Comparison of ENCODE assay signal across 19 cellular contexts in genomic region chr1:190179817-190180216, GRCh38.
DNase-seq lines count a peak whose midpoint lies in the region; ATAC-seq, FAIRE-seq and TF ChIP-seq lines count a peak whose summit lies in the region.
"Had no signal": no experiment of that assay in that cellular context is flagged by ENCODE, and none has a peak within 500 bp of the region (broad histone marks: within the 10 kb centered on the region; RNA-seq: fewer than 3 reads in every experiment).

No MANE protein-coding gene starts in this region.

- no peak overlapping the region for H3K4me3 ChIP-seq in A549
- H3K4me3 ChIP-seq: lower lobe of right lung had no signal

- H3K27ac ChIP-seq in A549: 0 out of 6 replicates have a peak overlapping the region, but pooled peaks of 1 of the 2 experiments have one; percentile 6
- H3K27ac ChIP-seq: KMS-11, lower lobe of right lung had no signal

- no peaks in the 10 kb centered on the region for H3K9me3 ChIP-seq in A549
- H3K9me3 ChIP-seq: lower lobe of right lung had no signal

- POLR2A ChIA-PET in A549 (lab: Yijun Ruan, JAX): no interaction called here

- TF ChIP-seq POLR2A in A549 (IDR thresholded peaks at IDR 0.05; ENCODE audit: low read length): no peak

- no peak for TF ChIP-seq RAD21 in A549 (conservative IDR thresholded peaks at IDR 0.05 in 1 of 2, IDR thresholded peaks at IDR 0.05 in 1 of 2)

- FAIRE-seq in A549 (lab: Jason Lieb, UNC): no peak
- no peak for FAIRE-seq in RCC 7860 (lab: Jason Lieb, UNC)
- FAIRE-seq: GM12892 had no signal

- H3K4me2 ChIP-seq in A549: peak overlapping the region; percentile 20; the same call in 2 of the 3 replicates
- H3K4me2 ChIP-seq: KMS-11 had no signal

- DNase-seq in A549 (ENCODE audit: low read depth in 1 of 2, low spot score in 1 of 2): peak; percentile 2 to 32
- DNase-seq in HS-5 (ENCODE audit: low read depth): peak; percentile 53
- DNase-seq in RCC 7860 (ENCODE audit: low spot score): peak; percentile 54
- DNase-seq in fibroblast of peridontal ligament (ENCODE audit: extremely low read depth): peak; percentile 39
- no peak for DNase-seq in D341Med (ENCODE audit: low spot score)
- DNase-seq in cerebellar nuclear complex (lab: John Stamatoyannopoulos, UW): no peak
- DNase-seq in NCI-H2227 treated with DMSO at 0.1 percent for 48 hours (lab: John Stamatoyannopoulos, UW): no peak
- no peak for DNase-seq in NCI-H128 (lab: John Stamatoyannopoulos, UW; ENCODE audit: unreplicated experiment)
- DNase-seq: activated CD4-positive, CD25-positive, alpha-beta regulatory T cell; CD8-positive, alpha-beta memory T cell; GF-D8; lower lobe of right lung; NCI-H1105 treated with DMSO at 0.1 percent for 48 hours; SHP77 treated with DMSO at 0.1 percent for 48 hours; stimulated activated CD4-positive, alpha-beta T cell treated with anti-CD3 and anti-CD28 coated beads, Interleukin-4, amount 100 ng/mL, for 1 hour; substantia nigra; T-helper 2 cell had no signal

- H3K4me1 ChIP-seq in A549: peaks cover 9% of the 10 kb centered on the region; the same call in 2 of the 3 replicates
- H3K4me1 ChIP-seq: lower lobe of right lung had no signal

- TF ChIP-seq EP300 in A549 (IDR thresholded peaks at IDR 0.05): no peak

- CTCF ChIA-PET in A549 (lab: Yijun Ruan, JAX): no interaction called here

- 6% methylated on average over 3 of the region's 3 CpGs for WGBS in A549 (ENCODE audit: missing lambda C conversion rate)

- peak; percentile 39 to 59; a peak in 4 of 6 replicates for ATAC-seq in A549
- ATAC-seq: lower lobe of right lung had no signal

- no peak for TF ChIP-seq CTCF in A549 (IDR thresholded peaks at IDR 0.05)

TF ChIP-seq in A549, 52 proteins besides CTCF, POLR2A, EP300 and RAD21:
- no peak for TF ChIP-seq ATOH8 (CRISPR knock-in tag; IDR thresholded peaks at IDR 0.05; ENCODE audit: low read depth)
- TF ChIP-seq FOXS1 (CRISPR knock-in tag; IDR thresholded peaks at IDR 0.05): no peak
- TF ChIP-seq JUNB (IDR thresholded peaks at IDR 0.05): peak; percentile 28; the same call in 1 of the 2 replicates
- TF ChIP-seq GATA3 (IDR thresholded peaks at IDR 0.05; ENCODE audit: borderline replicate concordance): peak; percentile 22; the same call in 1 of the 2 replicates
- TF ChIP-seq USF2 (IDR thresholded peaks at IDR 0.05): no peak
- TF ChIP-seq EHF (CRISPR knock-in tag; IDR thresholded peaks at IDR 0.05): no peak
- no peak for TF ChIP-seq ZC3H11A (IDR thresholded peaks at IDR 0.05)
- 0 out of 2 replicates have a peak, but pooled peaks have one; percentile 42 for TF ChIP-seq MAX (IDR thresholded peaks at IDR 0.05)

Comparison
In these comparisons a context has a peak if more than half of its experiments do, and no peak if none do; other contexts are left out.
1. DNase-seq: peak in A549 (2 of 2), HS-5 (single experiment), RCC 7860 (single experiment) and fibroblast of peridontal ligament (single experiment); none in D341Med (single experiment), cerebellar nuclear complex (0 of 2), NCI-H2227 treated with DMSO at 0.1 percent for 48 hours (single experiment) and NCI-H128 (single experiment).